ENCODE assay signal across 2 cellular contexts in the genomic region with DNA sequence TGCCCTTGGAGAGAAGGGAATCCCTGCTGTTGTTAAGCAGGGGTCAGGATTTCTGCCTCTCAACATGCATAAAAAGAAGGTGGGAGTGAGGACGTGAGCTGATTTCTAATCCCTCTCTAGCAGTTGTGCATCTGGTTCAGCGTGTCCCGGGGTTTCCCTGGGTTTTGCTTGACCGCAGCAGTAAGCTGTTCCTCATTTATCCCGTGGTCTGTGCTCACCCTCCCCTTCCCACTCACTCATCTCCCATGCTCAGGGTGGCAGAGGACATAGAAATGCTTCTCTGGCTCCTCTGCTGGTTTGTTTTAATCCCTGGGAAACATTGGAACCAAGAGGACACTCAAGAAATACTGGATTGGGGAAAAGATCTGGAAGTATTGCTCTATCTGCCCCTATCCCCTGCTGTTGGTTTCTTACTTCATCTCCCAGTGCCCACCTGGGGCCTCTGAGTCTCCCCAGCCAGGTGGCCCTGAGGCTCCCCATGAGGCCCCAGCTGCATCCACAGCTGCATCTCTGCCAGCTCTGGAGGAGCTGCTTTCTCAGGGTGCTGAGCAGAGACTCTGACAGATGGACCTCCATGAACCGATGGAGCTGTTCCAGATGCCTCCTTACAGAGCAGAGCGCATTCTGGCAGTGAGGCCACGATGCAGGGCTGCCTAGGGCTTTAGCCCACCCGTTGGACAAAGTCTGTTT.
TF ChIP-seq lines count a peak whose summit lies in the region.

No MANE protein-coding gene starts in this region.

TF ChIP-seq in A549, 52 proteins besides CTCF, POLR2A, EP300 and RAD21 (continued from another document):
- TF ChIP-seq, protein P1, sequence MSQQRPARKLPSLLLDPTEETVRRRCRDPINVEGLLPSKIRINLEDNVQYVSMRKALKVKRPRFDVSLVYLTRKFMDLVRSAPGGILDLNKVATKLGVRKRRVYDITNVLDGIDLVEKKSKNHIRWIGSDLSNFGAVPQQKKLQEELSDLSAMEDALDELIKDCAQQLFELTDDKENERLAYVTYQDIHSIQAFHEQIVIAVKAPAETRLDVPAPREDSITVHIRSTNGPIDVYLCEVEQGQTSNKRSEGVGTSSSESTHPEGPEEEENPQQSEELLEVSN (IDR thresholded peaks at IDR 0.05; ENCODE audit: borderline replicate concordance, low read depth) = no peak
- TF ChIP-seq, protein P2, sequence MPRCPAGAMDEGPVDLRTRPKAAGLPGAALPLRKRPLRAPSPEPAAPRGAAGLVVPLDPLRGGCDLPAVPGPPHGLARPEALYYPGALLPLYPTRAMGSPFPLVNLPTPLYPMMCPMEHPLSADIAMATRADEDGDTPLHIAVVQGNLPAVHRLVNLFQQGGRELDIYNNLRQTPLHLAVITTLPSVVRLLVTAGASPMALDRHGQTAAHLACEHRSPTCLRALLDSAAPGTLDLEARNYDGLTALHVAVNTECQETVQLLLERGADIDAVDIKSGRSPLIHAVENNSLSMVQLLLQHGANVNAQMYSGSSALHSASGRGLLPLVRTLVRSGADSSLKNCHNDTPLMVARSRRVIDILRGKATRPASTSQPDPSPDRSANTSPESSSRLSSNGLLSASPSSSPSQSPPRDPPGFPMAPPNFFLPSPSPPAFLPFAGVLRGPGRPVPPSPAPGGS (IDR thresholded peaks at IDR 0.05) = no peak

TF ChIP-seq in GM23338, 12 proteins besides CTCF, POLR2A, EP300 and RAD21 (continued from another document):
- TF ChIP-seq, protein P3, sequence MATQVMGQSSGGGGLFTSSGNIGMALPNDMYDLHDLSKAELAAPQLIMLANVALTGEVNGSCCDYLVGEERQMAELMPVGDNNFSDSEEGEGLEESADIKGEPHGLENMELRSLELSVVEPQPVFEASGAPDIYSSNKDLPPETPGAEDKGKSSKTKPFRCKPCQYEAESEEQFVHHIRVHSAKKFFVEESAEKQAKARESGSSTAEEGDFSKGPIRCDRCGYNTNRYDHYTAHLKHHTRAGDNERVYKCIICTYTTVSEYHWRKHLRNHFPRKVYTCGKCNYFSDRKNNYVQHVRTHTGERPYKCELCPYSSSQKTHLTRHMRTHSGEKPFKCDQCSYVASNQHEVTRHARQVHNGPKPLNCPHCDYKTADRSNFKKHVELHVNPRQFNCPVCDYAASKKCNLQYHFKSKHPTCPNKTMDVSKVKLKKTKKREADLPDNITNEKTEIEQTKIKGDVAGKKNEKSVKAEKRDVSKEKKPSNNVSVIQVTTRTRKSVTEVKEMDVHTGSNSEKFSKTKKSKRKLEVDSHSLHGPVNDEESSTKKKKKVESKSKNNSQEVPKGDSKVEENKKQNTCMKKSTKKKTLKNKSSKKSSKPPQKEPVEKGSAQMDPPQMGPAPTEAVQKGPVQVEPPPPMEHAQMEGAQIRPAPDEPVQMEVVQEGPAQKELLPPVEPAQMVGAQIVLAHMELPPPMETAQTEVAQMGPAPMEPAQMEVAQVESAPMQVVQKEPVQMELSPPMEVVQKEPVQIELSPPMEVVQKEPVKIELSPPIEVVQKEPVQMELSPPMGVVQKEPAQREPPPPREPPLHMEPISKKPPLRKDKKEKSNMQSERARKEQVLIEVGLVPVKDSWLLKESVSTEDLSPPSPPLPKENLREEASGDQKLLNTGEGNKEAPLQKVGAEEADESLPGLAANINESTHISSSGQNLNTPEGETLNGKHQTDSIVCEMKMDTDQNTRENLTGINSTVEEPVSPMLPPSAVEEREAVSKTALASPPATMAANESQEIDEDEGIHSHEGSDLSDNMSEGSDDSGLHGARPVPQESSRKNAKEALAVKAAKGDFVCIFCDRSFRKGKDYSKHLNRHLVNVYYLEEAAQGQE (IDR thresholded peaks at IDR 0.05; ENCODE audit: unreplicated experiment) = no peak
- TF ChIP-seq EZH2phosphoT487 (IDR thresholded peaks at IDR 0.05; ENCODE audit: unreplicated experiment) = no peak
- TF ChIP-seq ZNF114 (CRISPR knock-in tag; IDR thresholded peaks at IDR 0.05) = no peak
- no peak for TF ChIP-seq CREB1 (CRISPR knock-in tag; IDR thresholded peaks at IDR 0.05; ENCODE audit: low read depth)
- TF ChIP-seq JUNB (IDR thresholded peaks at IDR 0.05; ENCODE audit: unreplicated experiment) = no peak
- TF ChIP-seq, protein P4, sequence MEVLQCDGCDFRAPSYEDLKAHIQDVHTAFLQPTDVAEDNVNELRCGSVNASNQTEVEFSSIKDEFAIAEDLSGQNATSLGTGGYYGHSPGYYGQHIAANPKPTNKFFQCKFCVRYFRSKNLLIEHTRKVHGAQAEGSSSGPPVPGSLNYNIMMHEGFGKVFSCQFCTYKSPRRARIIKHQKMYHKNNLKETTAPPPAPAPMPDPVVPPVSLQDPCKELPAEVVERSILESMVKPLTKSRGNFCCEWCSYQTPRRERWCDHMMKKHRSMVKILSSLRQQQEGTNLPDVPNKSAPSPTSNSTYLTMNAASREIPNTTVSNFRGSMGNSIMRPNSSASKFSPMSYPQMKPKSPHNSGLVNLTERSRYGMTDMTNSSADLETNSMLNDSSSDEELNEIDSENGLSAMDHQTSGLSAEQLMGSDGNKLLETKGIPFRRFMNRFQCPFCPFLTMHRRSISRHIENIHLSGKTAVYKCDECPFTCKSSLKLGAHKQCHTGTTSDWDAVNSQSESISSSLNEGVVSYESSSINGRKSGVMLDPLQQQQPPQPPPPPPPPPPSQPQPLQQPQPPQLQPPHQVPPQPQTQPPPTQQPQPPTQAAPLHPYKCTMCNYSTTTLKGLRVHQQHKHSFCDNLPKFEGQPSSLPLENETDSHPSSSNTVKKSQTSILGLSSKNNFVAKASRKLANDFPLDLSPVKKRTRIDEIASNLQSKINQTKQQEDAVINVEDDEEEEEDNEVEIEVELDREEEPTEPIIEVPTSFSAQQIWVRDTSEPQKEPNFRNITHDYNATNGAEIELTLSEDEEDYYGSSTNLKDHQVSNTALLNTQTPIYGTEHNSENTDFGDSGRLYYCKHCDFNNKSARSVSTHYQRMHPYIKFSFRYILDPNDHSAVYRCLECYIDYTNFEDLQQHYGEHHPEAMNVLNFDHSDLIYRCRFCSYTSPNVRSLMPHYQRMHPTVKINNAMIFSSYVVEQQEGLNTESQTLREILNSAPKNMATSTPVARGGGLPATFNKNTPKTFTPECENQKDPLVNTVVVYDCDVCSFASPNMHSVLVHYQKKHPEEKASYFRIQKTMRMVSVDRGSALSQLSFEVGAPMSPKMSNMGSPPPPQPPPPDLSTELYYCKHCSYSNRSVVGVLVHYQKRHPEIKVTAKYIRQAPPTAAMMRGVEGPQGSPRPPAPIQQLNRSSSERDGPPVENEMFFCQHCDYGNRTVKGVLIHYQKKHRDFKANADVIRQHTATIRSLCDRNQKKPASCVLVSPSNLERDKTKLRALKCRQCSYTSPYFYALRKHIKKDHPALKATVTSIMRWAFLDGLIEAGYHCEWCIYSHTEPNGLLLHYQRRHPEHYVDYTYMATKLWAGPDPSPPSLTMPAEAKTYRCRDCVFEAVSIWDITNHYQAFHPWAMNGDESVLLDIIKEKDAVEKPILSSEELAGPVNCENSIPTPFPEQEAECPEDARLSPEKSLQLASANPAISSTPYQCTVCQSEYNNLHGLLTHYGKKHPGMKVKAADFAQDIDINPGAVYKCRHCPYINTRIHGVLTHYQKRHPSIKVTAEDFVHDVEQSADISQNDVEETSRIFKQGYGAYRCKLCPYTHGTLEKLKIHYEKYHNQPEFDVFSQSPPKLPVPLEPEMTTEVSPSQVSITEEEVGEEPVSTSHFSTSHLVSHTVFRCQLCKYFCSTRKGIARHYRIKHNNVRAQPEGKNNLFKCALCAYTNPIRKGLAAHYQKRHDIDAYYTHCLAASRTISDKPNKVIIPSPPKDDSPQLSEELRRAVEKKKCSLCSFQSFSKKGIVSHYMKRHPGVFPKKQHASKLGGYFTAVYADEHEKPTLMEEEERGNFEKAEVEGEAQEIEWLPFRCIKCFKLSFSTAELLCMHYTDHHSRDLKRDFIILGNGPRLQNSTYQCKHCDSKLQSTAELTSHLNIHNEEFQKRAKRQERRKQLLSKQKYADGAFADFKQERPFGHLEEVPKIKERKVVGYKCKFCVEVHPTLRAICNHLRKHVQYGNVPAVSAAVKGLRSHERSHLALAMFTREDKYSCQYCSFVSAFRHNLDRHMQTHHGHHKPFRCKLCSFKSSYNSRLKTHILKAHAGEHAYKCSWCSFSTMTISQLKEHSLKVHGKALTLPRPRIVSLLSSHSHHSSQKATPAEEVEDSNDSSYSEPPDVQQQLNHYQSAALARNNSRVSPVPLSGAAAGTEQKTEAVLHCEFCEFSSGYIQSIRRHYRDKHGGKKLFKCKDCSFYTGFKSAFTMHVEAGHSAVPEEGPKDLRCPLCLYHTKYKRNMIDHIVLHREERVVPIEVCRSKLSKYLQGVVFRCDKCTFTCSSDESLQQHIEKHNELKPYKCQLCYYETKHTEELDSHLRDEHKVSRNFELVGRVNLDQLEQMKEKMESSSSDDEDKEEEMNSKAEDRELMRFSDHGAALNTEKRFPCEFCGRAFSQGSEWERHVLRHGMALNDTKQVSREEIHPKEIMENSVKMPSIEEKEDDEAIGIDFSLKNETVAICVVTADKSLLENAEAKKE (CRISPR knock-in tag; IDR thresholded peaks at IDR 0.05) = no peak
- TF ChIP-seq STAT1 (IDR thresholded peaks at IDR 0.05; ENCODE audit: unreplicated experiment) = no peak
- TF ChIP-seq EZH2 (IDR thresholded peaks at IDR 0.05; ENCODE audit: low read depth, unreplicated experiment) = no peak
- no peak for TF ChIP-seq NANOG (IDR thresholded peaks at IDR 0.05; ENCODE audit: borderline replicate concordance)
- TF ChIP-seq, protein P5, sequence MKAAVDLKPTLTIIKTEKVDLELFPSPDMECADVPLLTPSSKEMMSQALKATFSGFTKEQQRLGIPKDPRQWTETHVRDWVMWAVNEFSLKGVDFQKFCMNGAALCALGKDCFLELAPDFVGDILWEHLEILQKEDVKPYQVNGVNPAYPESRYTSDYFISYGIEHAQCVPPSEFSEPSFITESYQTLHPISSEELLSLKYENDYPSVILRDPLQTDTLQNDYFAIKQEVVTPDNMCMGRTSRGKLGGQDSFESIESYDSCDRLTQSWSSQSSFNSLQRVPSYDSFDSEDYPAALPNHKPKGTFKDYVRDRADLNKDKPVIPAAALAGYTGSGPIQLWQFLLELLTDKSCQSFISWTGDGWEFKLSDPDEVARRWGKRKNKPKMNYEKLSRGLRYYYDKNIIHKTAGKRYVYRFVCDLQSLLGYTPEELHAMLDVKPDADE (IDR thresholded peaks at IDR 0.05) = no peak
